9 cellular contexts compared by ENCODE assay signal in genomic region chr2:25165992-25166618, GRCh38. TPM values are rescaled to one million over a fixed set of nuclear protein-coding genes. Genes with fewer than 3 reads are reported as not detected.
DNase-seq lines count a peak whose midpoint lies in the region; ATAC-seq and TF ChIP-seq lines count a peak whose summit lies in the region.
"Had no signal": no experiment of that assay in that cellular context is flagged by ENCODE, and none has a peak within 500 bp of the region (broad histone marks: within the 10 kb centered on the region; RNA-seq: fewer than 3 reads in every experiment).

No MANE protein-coding gene starts in this region.

- H3K9me3 ChIP-seq in spleen (no peaks in the 10 kb centered on the region), tibial nerve (no peaks in the 10 kb centered on the region)

- H3K27ac Mint-ChIP-seq in activated B cell treated with CpG ODN at 0.5 μM for 24 hours: peak overlapping the region; percentile 65
- H3K27ac Mint-ChIP-seq: dendritic cell treated with granulocyte-macrophage colony-stimulating factor and Interleukin-4, amounts not matched to agents 40 ng/mL and 50 ng/mL, for 4 days had no signal

- TF ChIP-seq EP300 in tibial nerve (IDR thresholded peaks at IDR 0.05): no peak

- CTCF ChIA-PET in activated B cell treated with CpG ODN at 0.5 μM for 24 hours (lab: Charles Lee): interaction anchor here (0.5 to 6.7 kb wide), 39 partner anchors 9 to 756 kb away, joined by 3 to 78 read pairs (median 4); no protein-coding TSS in a partner anchor

- WGBS in spleen, 5 donors: 21 to 33% (median 26%) methylated on average over 10 of the region's 10 CpGs
- 64 to 65% methylated on average over 10 of the region's 10 CpGs for WGBS in tibial nerve, 2 donors

- TF ChIP-seq POLR2A in spleen (IDR thresholded peaks at IDR 0.05): no peak
- no peak for TF ChIP-seq POLR2A in tibial nerve (IDR thresholded peaks at IDR 0.05)

- H3K36me3 ChIP-seq in spleen (no peaks in the 10 kb centered on the region), tibial nerve (no peaks in the 10 kb centered on the region)

- H3K9me3 Mint-ChIP-seq in activated B cell treated with CpG ODN at 0.5 μM for 24 hours: no peaks in the 10 kb centered on the region
- H3K9me3 Mint-ChIP-seq: dendritic cell treated with granulocyte-macrophage colony-stimulating factor and Interleukin-4, amounts not matched to agents 40 ng/mL and 50 ng/mL, for 4 days had no signal

- H3K27me3 ChIP-seq in spleen (replicated peaks in 1 of 7) (peaks cover 6 to 48% (median 34%) of the 10 kb centered on the region in 7 donors), tibial nerve (peaks cover 0 to 81% of the 10 kb centered on the region in 2 donors)

- H3K36me3 Mint-ChIP-seq in activated B cell treated with CpG ODN at 0.5 μM for 24 hours (ENCODE audit: low read depth): no peaks in the 10 kb centered on the region

- peaks cover 23% of the 10 kb centered on the region for H3K27me3 Mint-ChIP-seq in activated B cell treated with CpG ODN at 0.5 μM for 24 hours

- H3K27ac ChIP-seq in 22Rv1: no peak overlapping the region
- H3K27ac ChIP-seq in spleen: peak overlapping the region in 1 of 8 donors; percentile 7
- no peak overlapping the region for H3K27ac ChIP-seq in tibial nerve

- H3K4me1 ChIP-seq in spleen: peaks cover 9 to 46% (median 27%) of the 10 kb centered on the region in 6 donors
- peaks cover 0 to 24% (median 11%) of the 10 kb centered on the region in 4 donors for H3K4me1 ChIP-seq in tibial nerve

- H3K4me3 ChIP-seq in epithelial cell of esophagus (ENCODE audit: low read length) (no peak overlapping the region), spleen (no peak overlapping the region), tibial nerve (no peak overlapping the region)

- ATAC-seq in HG02642 (IDR thresholded peaks at IDR 0.05; ENCODE audit: poor library complexity, unreplicated experiment) (peak; percentile 76), activated B cell treated with CpG ODN at 0.5 μM for 24 hours (ENCODE audit: low read depth) (peak; percentile 95)

- DNase-seq in NCI-H1092 treated with DMSO at 0.1 percent for 48 hours (lab: John Stamatoyannopoulos, UW) (peak; percentile 46), activated B cell treated with CpG ODN at 0.5 μM for 24 hours (peak; percentile 71), epithelial cell of esophagus (ENCODE audit: low read depth) (peak; percentile 36), spleen (peak; percentile 92), tibial nerve (ENCODE audit: low spot score in 2 of 2) (no peak)

- peak overlapping the region; percentile 38 for H3K4me3 Mint-ChIP-seq in activated B cell treated with CpG ODN at 0.5 μM for 24 hours
- H3K4me3 Mint-ChIP-seq: dendritic cell treated with granulocyte-macrophage colony-stimulating factor and Interleukin-4, amounts not matched to agents 40 ng/mL and 50 ng/mL, for 4 days had no signal

- peaks cover 33% of the 10 kb centered on the region for H3K4me1 Mint-ChIP-seq in activated B cell treated with CpG ODN at 0.5 μM for 24 hours

- peak; percentile 70 for TF ChIP-seq CTCF in 22Rv1 (IDR thresholded peaks at IDR 0.05)
- peak; percentile 80 for TF ChIP-seq CTCF in GM12873 (IDR thresholded peaks at IDR 0.05; ENCODE audit: insufficient read depth, low read depth, low read length, missing control alignments)
- TF ChIP-seq CTCF in activated B cell treated with CpG ODN at 0.5 μM for 24 hours (IDR thresholded peaks at IDR 0.05): peak; percentile 20
- TF ChIP-seq CTCF in epithelial cell of esophagus (IDR thresholded peaks at IDR 0.05; ENCODE audit: insufficient read depth, low read depth, low read length, missing control alignments): peak; percentile 58
- peak in 9 of 11 experiments; percentile 20 to 55 (median 41) for TF ChIP-seq CTCF in spleen (IDR thresholded peaks at IDR 0.05 in 8 of 11, conservative IDR thresholded peaks at IDR 0.05 in 3 of 11)
- TF ChIP-seq CTCF in tibial nerve (IDR thresholded peaks at IDR 0.05): peak in 1 of 5 experiments; percentile 29

- POLR2A ChIA-PET in activated B cell treated with CpG ODN at 0.5 μM for 24 hours (lab: Charles Lee): interaction anchor here (0.7 to 2.0 kb wide), 9 partner anchors 30 to 402 kb away, joined by 3 to 8 read pairs (median 5); no protein-coding TSS in a partner anchor

- intact Hi-C loops in activated B cell treated with CpG ODN at 0.5 μM for 24 hours (cut with micrococcal nuclease) (loop anchor here (1.0 to 5.0 kb wide), 10 partner anchors 30 to 498 kb away; partner anchors contain the start of gene DNMT3A), spleen (cut with DNase I; ENCODE audit: low total_unique reads) (no loop called here)

RNA-seq across cellular contexts. Expression of gene POMC, which starts 2.3 kb away (rescaled TPM):
- total RNA-seq in activated B cell treated with CpG ODN at 0.5 μM for 24 hours (3.2 and 4.4 TPM in 2 replicates), spleen (1 to 10 TPM; 2.4 to 4.9 (median 3.2) TPM), tibial nerve (10 to 100 TPM in 1 of 4 donors, 1 to 10 TPM in 3; 4.5 to 29.9 (median 9.2) TPM)
- polyA plus RNA-seq in spleen: 1 to 10 TPM; 7.4 to 9.8 (median 8.8) TPM

Comparison
In these comparisons a context has a peak if more than half of its experiments do, and no peak if none do; other contexts are left out.
1. DNase-seq: peak in NCI-H1092 treated with DMSO at 0.1 percent for 48 hours (single experiment), activated B cell treated with CpG ODN at 0.5 μM for 24 hours (single experiment), epithelial cell of esophagus (single experiment) and spleen (single experiment); none in tibial nerve (0 of 2).